In the genomic region with DNA sequence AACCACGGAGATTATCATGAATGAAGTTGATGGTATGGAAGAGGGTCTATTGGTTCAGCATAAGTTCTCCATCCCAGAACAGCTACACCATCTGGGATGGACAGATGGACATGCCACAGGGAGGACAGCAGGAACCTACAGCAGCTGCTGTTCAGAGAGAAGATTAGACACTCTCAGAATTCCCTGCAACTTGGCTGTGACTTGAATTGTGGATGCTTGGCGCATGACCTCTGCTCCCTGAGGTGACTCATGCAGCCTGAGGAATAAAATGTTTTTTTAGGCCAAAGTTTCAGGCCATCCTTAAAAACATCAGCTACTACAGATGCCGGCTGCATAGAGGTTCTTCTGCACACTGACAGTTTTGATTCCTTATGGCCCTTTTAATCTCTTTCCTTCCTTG, we compare ENCODE assay signal across 1 cellular context.
TF ChIP-seq lines count a peak whose summit lies in the region.

No MANE protein-coding gene starts in this region.

TF ChIP-seq in liver, 16 proteins besides CTCF, POLR2A, EP300 and RAD21 (continued from another document):
- TF ChIP-seq, protein P1, sequence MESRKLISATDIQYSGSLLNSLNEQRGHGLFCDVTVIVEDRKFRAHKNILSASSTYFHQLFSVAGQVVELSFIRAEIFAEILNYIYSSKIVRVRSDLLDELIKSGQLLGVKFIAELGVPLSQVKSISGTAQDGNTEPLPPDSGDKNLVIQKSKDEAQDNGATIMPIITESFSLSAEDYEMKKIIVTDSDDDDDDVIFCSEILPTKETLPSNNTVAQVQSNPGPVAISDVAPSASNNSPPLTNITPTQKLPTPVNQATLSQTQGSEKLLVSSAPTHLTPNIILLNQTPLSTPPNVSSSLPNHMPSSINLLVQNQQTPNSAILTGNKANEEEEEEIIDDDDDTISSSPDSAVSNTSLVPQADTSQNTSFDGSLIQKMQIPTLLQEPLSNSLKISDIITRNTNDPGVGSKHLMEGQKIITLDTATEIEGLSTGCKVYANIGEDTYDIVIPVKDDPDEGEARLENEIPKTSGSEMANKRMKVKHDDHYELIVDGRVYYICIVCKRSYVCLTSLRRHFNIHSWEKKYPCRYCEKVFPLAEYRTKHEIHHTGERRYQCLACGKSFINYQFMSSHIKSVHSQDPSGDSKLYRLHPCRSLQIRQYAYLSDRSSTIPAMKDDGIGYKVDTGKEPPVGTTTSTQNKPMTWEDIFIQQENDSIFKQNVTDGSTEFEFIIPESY (IDR thresholded peaks at IDR 0.05), result no peak
- TF ChIP-seq YY1 (IDR thresholded peaks at IDR 0.05) (no peak), HNF4A (conservative IDR thresholded peaks at IDR 0.05) (no peak), JUND (IDR thresholded peaks at IDR 0.05) (peak; percentile 25 to 26), TAF1 (conservative IDR thresholded peaks at IDR 0.05) (no peak), FOXA2 (IDR thresholded peaks at IDR 0.05) (no peak), NR2F2 (IDR thresholded peaks at IDR 0.05) (peak; percentile 46), EGR1 (IDR thresholded peaks at IDR 0.05; ENCODE audit: low read depth in 2 of 2) (no peak), FOXA1 (IDR thresholded peaks at IDR 0.05) (no peak), GABPA (IDR thresholded peaks at IDR 0.05 in 1 of 2, conservative IDR thresholded peaks at IDR 0.05 in 1 of 2) (no peak)
- TF ChIP-seq, protein P2, sequence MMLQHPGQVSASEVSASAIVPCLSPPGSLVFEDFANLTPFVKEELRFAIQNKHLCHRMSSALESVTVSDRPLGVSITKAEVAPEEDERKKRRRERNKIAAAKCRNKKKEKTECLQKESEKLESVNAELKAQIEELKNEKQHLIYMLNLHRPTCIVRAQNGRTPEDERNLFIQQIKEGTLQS (IDR thresholded peaks at IDR 0.05), result no peak
